ENCODE assay signal across 22 cellular contexts in the genomic region with DNA sequence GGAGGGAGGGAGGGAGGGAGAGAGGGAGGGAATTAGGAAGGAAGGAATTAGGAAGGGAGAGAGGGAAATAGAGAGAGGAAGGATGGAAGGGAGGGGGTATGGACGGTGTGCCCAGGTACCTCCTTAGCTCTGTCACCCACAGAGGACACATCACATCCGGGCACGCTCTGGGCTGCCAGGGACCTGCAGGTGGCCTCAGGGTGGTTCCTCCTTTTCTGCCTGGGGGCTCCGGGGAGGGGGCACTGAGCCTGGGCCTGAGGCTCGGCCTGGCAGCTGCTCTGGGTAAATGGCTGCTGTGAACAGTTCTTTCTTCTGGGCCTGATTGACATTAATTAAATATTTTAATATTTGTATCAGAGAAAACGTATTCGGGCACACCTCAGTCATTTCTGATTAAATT.
DNase-seq lines count a peak whose midpoint lies in the region; ATAC-seq, FAIRE-seq and TF ChIP-seq lines count a peak whose summit lies in the region.
"Had no signal": no experiment of that assay in that cellular context is flagged by ENCODE, and none has a peak within 500 bp of the region (broad histone marks: within the 10 kb centered on the region; RNA-seq: fewer than 3 reads in every experiment).

No MANE protein-coding gene starts in this region.

- no peak overlapping the region for H3K27ac ChIP-seq in BLaER1
- no peak overlapping the region for H3K27ac ChIP-seq in kidney (ENCODE audit: low read depth in 2 of 2, low read length in 2 of 2)
- H3K27ac ChIP-seq: 22Rv1, PC-9 had no signal

- H3K4me1 ChIP-seq in BLaER1 (peaks cover 34% of the 10 kb centered on the region), kidney (ENCODE audit: control insufficient read depth in 1 of 2, insufficient read depth in 1 of 2, low read depth in 1 of 2, low read length in 2 of 2) (no peaks in the 10 kb centered on the region)
- H3K4me1 ChIP-seq: BE2C had no signal

- no peak for ATAC-seq in GM19467 (IDR thresholded peaks at IDR 0.05; ENCODE audit: unreplicated experiment)
- no peak for ATAC-seq in GM21786 (IDR thresholded peaks at IDR 0.05; ENCODE audit: unreplicated experiment)
- ATAC-seq: T-helper 17 cell had no signal

- H3K27me3 ChIP-seq in BLaER1, result no peaks in the 10 kb centered on the region
- H3K27me3 ChIP-seq: BE2C, MG63 had no signal

- H3K36me3 ChIP-seq in BLaER1, result no peaks in the 10 kb centered on the region
- H3K36me3 ChIP-seq in kidney (ENCODE audit: control insufficient read depth in 1 of 2, insufficient read depth in 2 of 2, low read length in 2 of 2), result no peaks in the 10 kb centered on the region
- H3K36me3 ChIP-seq: BE2C, MG63 had no signal

- H3K9me3 ChIP-seq in BLaER1 (no peaks in the 10 kb centered on the region), kidney (ENCODE audit: control insufficient read depth in 1 of 2, low read length in 2 of 2) (no peaks in the 10 kb centered on the region)
- H3K9me3 ChIP-seq: BE2C, MG63 had no signal

- FAIRE-seq in kidney (lab: Jason Lieb, UNC), result no peak
- FAIRE-seq: GM12892, GM18507 had no signal

- intact Hi-C loops in kidney (cut with DNase I), result no loop called here

- H4K20me1 ChIP-seq in BLaER1, result no peaks in the 10 kb centered on the region

- H3K9ac ChIP-seq in BLaER1, result no peak overlapping the region
- H3K9ac ChIP-seq in kidney (ENCODE audit: low read length in 2 of 2), result no peak overlapping the region

- peak overlapping the region; percentile 1; the same call in 1 of the 2 replicates for H3K4me2 ChIP-seq in BLaER1
- H3K4me2 ChIP-seq: PC-9 had no signal

- DNase-seq in DMS153 (lab: John Stamatoyannopoulos, UW) (peak; percentile 25), DMS153 treated with DMSO at 0.1 percent for 48 hours (lab: John Stamatoyannopoulos, UW; ENCODE audit: unreplicated experiment) (no peak), NCI-H2171 (lab: John Stamatoyannopoulos, UW) (peak; percentile 49), kidney (peak; percentile 55), SIG-M5 (lab: John Stamatoyannopoulos, UW) (no peak)
- DNase-seq: BE2C; CD4-positive, alpha-beta memory T cell; DMS79; GOT3; Kasumi-1; MG63; NCI-H1092 treated with DMSO at 0.1 percent for 48 hours; NCI-H187; NCI-H510A; PC-9; T-helper 17 cell had no signal

- TF ChIP-seq CTCF in kidney (IDR thresholded peaks at IDR 0.05; ENCODE audit: borderline replicate concordance, extremely low read depth, insufficient read depth), result no peak

- H3K4me3 ChIP-seq in BLaER1 (no peak overlapping the region), kidney (ENCODE audit: low read length in 2 of 2) (no peak overlapping the region)
- H3K4me3 ChIP-seq: MG63, PC-9 had no signal

Comparison
In these comparisons a context has a peak if more than half of its experiments do, and no peak if none do; other contexts are left out.
1. DNase-seq: peak in DMS153 (single experiment), NCI-H2171 (single experiment) and kidney (single experiment); none in DMS153 treated with DMSO at 0.1 percent for 48 hours (single experiment) and SIG-M5 (single experiment).